In the genomic region with DNA sequence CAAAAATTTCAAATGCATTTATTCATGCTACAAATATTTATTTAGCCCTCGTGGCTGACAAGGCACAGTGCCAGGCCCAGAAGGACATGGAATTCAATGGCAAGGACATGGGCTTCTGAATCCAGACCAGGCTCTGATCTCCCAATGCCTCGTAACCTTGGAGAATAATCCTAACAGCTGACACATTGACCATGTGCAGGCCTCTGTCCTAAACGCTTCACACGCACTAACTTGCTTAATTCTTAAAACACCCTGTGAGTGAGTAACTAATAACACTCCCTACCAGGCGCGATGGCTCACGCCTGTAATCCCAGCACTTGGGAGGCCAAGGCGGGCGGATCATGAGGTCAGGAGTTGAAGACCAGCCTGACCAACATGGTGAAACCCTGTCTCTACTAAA, we compare ENCODE assay signal across 20 cellular contexts. TPM values are rescaled to one million over a fixed set of nuclear protein-coding genes. Genes with fewer than 3 reads are reported as not detected.
DNase-seq lines count a peak whose midpoint lies in the region; ATAC-seq, FAIRE-seq and TF ChIP-seq lines count a peak whose summit lies in the region.
"Had no signal": no experiment of that assay in that cellular context is flagged by ENCODE, and none has a peak within 500 bp of the region (broad histone marks: within the 10 kb centered on the region; RNA-seq: fewer than 3 reads in every experiment).

No MANE protein-coding gene starts in this region.

- no peaks in the 10 kb centered on the region for H3K9me3 ChIP-seq in MG63
- H3K9me3 ChIP-seq in mucosa of descending colon = no peaks in the 10 kb centered on the region
- H3K9me3 ChIP-seq in small intestine (ENCODE audit: control insufficient read depth, low read depth) = no peaks in the 10 kb centered on the region

- H3K27me3 ChIP-seq in MG63 (no peaks in the 10 kb centered on the region), small intestine (ENCODE audit: control insufficient read depth in 2 of 2, insufficient read depth in 2 of 2, low read length in 2 of 2) (no peaks in the 10 kb centered on the region)

- ATAC-seq in mucosa of descending colon = peak; percentile 36
- ATAC-seq: CD8-positive, alpha-beta T cell; sciatic nerve; stimulated activated memory B cell treated with anti-CD40 and anti-IgM and Interleukin-4, amounts not matched to agents 10 μg/mL and 1 μg/mL and 100 μg/mL, for 72 hours had no signal

- peak; percentile 26 for DNase-seq in AG08396 (ENCODE audit: low spot score)
- DNase-seq in MG63 = peak; percentile 95
- DNase-seq in mucosa of descending colon = no peak
- DNase-seq in activated naive CD8-positive, alpha-beta T cell treated with anti-CD3 and anti-CD28 coated beads for 36 hours = no peak
- no peak for DNase-seq in foreskin melanocyte
- DNase-seq in NCI-H2107 treated with DMSO at 0.1 percent for 48 hours (lab: John Stamatoyannopoulos, UW; ENCODE audit: unreplicated experiment) = no peak
- DNase-seq in small intestine = no peak
- DNase-seq: activated naive CD8-positive, alpha-beta T cell treated with anti-CD3 and anti-CD28 coated beads, Interleukin-2, amount 10 ng/mL, durations not matched to agents 7 days and 5 days; activated T-cell treated with anti-CD3 and anti-CD28 coated beads, Interleukin-2, amount 50 U/mL, for 24 hours; CD8-positive, alpha-beta T cell; glutamatergic neuron; NCI-H345; SIG-M5 had no signal

- WGBS in small intestine, 3 donors = 79 to 83% (median 82%) methylated on average over 9 of the region's 9 CpGs

- no peak for FAIRE-seq in small intestine (lab: Jason Lieb, UNC)
- FAIRE-seq: A204.1, endometrium, GM12892 had no signal

- H3K4me1 ChIP-seq in mucosa of descending colon (ENCODE audit: low read depth) (peaks cover 9% of the 10 kb centered on the region), small intestine (ENCODE audit: control insufficient read depth in 2 of 2, insufficient read depth in 1 of 2, low read depth in 1 of 2, low read length in 1 of 2) (peaks cover 4 to 7% of the 10 kb centered on the region in 2 donors)

- H3K27ac Mint-ChIP-seq in brain = peak overlapping the region in 3 of 5 experiments; percentile 26 to 89 (median 44)
- no peak overlapping the region for H3K27ac Mint-ChIP-seq in activated naive CD8-positive, alpha-beta T cell treated with anti-CD3 and anti-CD28 coated beads for 36 hours
- H3K27ac Mint-ChIP-seq: activated naive CD8-positive, alpha-beta T cell treated with anti-CD3 and anti-CD28 coated beads, Interleukin-2, amount 10 ng/mL, durations not matched to agents 7 days and 5 days; activated T-cell treated with anti-CD3 and anti-CD28 coated beads, Interleukin-2, amount 50 U/mL, for 24 hours; CD8-positive, alpha-beta T cell; stimulated activated memory B cell treated with anti-CD40 and anti-IgM and Interleukin-4, amounts not matched to agents 10 μg/mL and 1 μg/mL and 100 μg/mL, for 72 hours had no signal

- intact Hi-C loops in mucosa of descending colon (cut with DNase I, micrococcal nuclease) = no loop called here

- H3K27me3 Mint-ChIP-seq in brain = no peaks in the 10 kb centered on the region
- no peaks in the 10 kb centered on the region for H3K27me3 Mint-ChIP-seq in activated naive CD8-positive, alpha-beta T cell treated with anti-CD3 and anti-CD28 coated beads for 36 hours
- H3K27me3 Mint-ChIP-seq: activated naive CD8-positive, alpha-beta T cell treated with anti-CD3 and anti-CD28 coated beads, Interleukin-2, amount 10 ng/mL, durations not matched to agents 7 days and 5 days; activated T-cell treated with anti-CD3 and anti-CD28 coated beads, Interleukin-2, amount 50 U/mL, for 24 hours; central memory CD8-positive, alpha-beta T cell had no signal

- H3K4me3 Mint-ChIP-seq in brain = no peak overlapping the region
- no peak overlapping the region for H3K4me3 Mint-ChIP-seq in activated naive CD8-positive, alpha-beta T cell treated with anti-CD3 and anti-CD28 coated beads for 36 hours
- H3K4me3 Mint-ChIP-seq: activated naive CD8-positive, alpha-beta T cell treated with anti-CD3 and anti-CD28 coated beads, Interleukin-2, amount 10 ng/mL, durations not matched to agents 7 days and 5 days; activated T-cell treated with anti-CD3 and anti-CD28 coated beads, Interleukin-2, amount 50 U/mL, for 24 hours; CD8-positive, alpha-beta T cell; central memory CD8-positive, alpha-beta T cell; stimulated activated memory B cell treated with anti-CD40 and anti-IgM and Interleukin-4, amounts not matched to agents 10 μg/mL and 1 μg/mL and 100 μg/mL, for 72 hours had no signal

- H3K4me3 ChIP-seq in MG63 = no peak overlapping the region
- no peak overlapping the region for H3K4me3 ChIP-seq in mucosa of descending colon
- no peak overlapping the region for H3K4me3 ChIP-seq in small intestine (ENCODE audit: low read depth in 1 of 2, low read length in 2 of 2)

- peaks cover 75% of the 10 kb centered on the region for H3K4me1 Mint-ChIP-seq in brain
- H3K4me1 Mint-ChIP-seq in activated naive CD8-positive, alpha-beta T cell treated with anti-CD3 and anti-CD28 coated beads for 36 hours = no peaks in the 10 kb centered on the region
- H3K4me1 Mint-ChIP-seq: activated naive CD8-positive, alpha-beta T cell treated with anti-CD3 and anti-CD28 coated beads, Interleukin-2, amount 10 ng/mL, durations not matched to agents 7 days and 5 days; central memory CD8-positive, alpha-beta T cell; stimulated activated memory B cell treated with anti-CD40 and anti-IgM and Interleukin-4, amounts not matched to agents 10 μg/mL and 1 μg/mL and 100 μg/mL, for 72 hours had no signal

- no peak overlapping the region for H3K27ac ChIP-seq in small intestine (ENCODE audit: low read depth in 1 of 2, low read length in 1 of 2)

- TF ChIP-seq CTCF in brain (conservative IDR thresholded peaks at IDR 0.05) (no peak), mucosa of descending colon (IDR thresholded peaks at IDR 0.05) (no peak)

- H3K36me3 ChIP-seq in MG63 (peaks cover 32% of the 10 kb centered on the region), mucosa of descending colon (ENCODE audit: low read depth) (no peaks in the 10 kb centered on the region), small intestine (ENCODE audit: control insufficient read depth in 2 of 2, insufficient read depth in 2 of 2, low read length in 2 of 2) (no peaks in the 10 kb centered on the region)

- no peaks in the 10 kb centered on the region for H3K9me3 Mint-ChIP-seq in brain
- no peaks in the 10 kb centered on the region for H3K9me3 Mint-ChIP-seq in activated naive CD8-positive, alpha-beta T cell treated with anti-CD3 and anti-CD28 coated beads for 36 hours
- H3K9me3 Mint-ChIP-seq: activated naive CD8-positive, alpha-beta T cell treated with anti-CD3 and anti-CD28 coated beads, Interleukin-2, amount 10 ng/mL, durations not matched to agents 7 days and 5 days; activated T-cell treated with anti-CD3 and anti-CD28 coated beads, Interleukin-2, amount 50 U/mL, for 24 hours; CD8-positive, alpha-beta T cell; stimulated activated memory B cell treated with anti-CD40 and anti-IgM and Interleukin-4, amounts not matched to agents 10 μg/mL and 1 μg/mL and 100 μg/mL, for 72 hours had no signal

- no peaks in the 10 kb centered on the region for H3K36me3 Mint-ChIP-seq in brain
- H3K36me3 Mint-ChIP-seq in activated naive CD8-positive, alpha-beta T cell treated with anti-CD3 and anti-CD28 coated beads for 36 hours = no peaks in the 10 kb centered on the region
- H3K36me3 Mint-ChIP-seq: activated naive CD8-positive, alpha-beta T cell treated with anti-CD3 and anti-CD28 coated beads, Interleukin-2, amount 10 ng/mL, durations not matched to agents 7 days and 5 days; CD8-positive, alpha-beta T cell; stimulated activated memory B cell treated with anti-CD40 and anti-IgM and Interleukin-4, amounts not matched to agents 10 μg/mL and 1 μg/mL and 100 μg/mL, for 72 hours had no signal

RNA-seq across cellular contexts. Expression of gene MYO10, which starts 33.2 kb away (rescaled TPM):
- 55.0 and 62.0 TPM in 2 replicates for total RNA-seq in MG63 (2014; rRNA removed; shearing (Covaris generic); ENCODE audit: low replicate concordance)
- polyA plus RNA-seq in brain (ENCODE audit: insufficient read depth, low read depth, low replicate concordance) (39.3 TPM), small intestine (10 to 100 TPM; 10.3 to 22.5 (median 14.9) TPM)
- 10 to 100 TPM; 29.4 to 87.8 (median 61.3) TPM for total RNA-seq in mucosa of descending colon
- under 1 TPM in 1 of 2 experiments, not detected in 1; 0.30 TPM for total RNA-seq in activated naive CD8-positive, alpha-beta T cell treated with anti-CD3 and anti-CD28 coated beads for 36 hours
- total RNA-seq: activated naive CD8-positive, alpha-beta T cell treated with anti-CD3 and anti-CD28 coated beads, Interleukin-2, amount 10 ng/mL, durations not matched to agents 7 days and 5 days; CD8-positive, alpha-beta T cell had no signal

Comparison
In these comparisons a context has a peak if more than half of its experiments do, and no peak if none do; other contexts are left out.
1. DNase-seq: peak in AG08396 (single experiment) and MG63 (single experiment); none in mucosa of descending colon (0 of 3), activated naive CD8-positive, alpha-beta T cell treated with anti-CD3 and anti-CD28 coated beads for 36 hours (single experiment), foreskin melanocyte (single experiment), NCI-H2107 treated with DMSO at 0.1 percent for 48 hours (single experiment) and small intestine (single experiment).
2. RNA of gene MYO10, which starts 33.2 kb away (total RNA-seq): 29.4 to 87.8 TPM in mucosa of descending colon and 55.0 to 62.0 TPM in MG63; 0.30 TPM in activated naive CD8-positive, alpha-beta T cell treated with anti-CD3 and anti-CD28 coated beads for 36 hours; every median in the first group is over 10 times any median in the second.